1 cellular context compared by ENCODE assay signal in genomic region chr5:6176294-6176693, GRCh38.
TF ChIP-seq lines count a peak whose summit lies in the region.

No MANE protein-coding gene starts in this region.

TF ChIP-seq in WTC11, 78 proteins besides CTCF, POLR2A, EP300 and RAD21 (continued from another document):
- no peak for TF ChIP-seq E2F4 (CRISPR knock-in tag; IDR thresholded peaks at IDR 0.05; ENCODE audit: borderline replicate concordance, low read depth)
- TF ChIP-seq ZNF232 (CRISPR knock-in tag; IDR thresholded peaks at IDR 0.05): no peak
- TF ChIP-seq, protein P1, sequence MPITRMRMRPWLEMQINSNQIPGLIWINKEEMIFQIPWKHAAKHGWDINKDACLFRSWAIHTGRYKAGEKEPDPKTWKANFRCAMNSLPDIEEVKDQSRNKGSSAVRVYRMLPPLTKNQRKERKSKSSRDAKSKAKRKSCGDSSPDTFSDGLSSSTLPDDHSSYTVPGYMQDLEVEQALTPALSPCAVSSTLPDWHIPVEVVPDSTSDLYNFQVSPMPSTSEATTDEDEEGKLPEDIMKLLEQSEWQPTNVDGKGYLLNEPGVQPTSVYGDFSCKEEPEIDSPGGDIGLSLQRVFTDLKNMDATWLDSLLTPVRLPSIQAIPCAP (CRISPR knock-in tag; IDR thresholded peaks at IDR 0.05): no peak
- TF ChIP-seq, protein P2, sequence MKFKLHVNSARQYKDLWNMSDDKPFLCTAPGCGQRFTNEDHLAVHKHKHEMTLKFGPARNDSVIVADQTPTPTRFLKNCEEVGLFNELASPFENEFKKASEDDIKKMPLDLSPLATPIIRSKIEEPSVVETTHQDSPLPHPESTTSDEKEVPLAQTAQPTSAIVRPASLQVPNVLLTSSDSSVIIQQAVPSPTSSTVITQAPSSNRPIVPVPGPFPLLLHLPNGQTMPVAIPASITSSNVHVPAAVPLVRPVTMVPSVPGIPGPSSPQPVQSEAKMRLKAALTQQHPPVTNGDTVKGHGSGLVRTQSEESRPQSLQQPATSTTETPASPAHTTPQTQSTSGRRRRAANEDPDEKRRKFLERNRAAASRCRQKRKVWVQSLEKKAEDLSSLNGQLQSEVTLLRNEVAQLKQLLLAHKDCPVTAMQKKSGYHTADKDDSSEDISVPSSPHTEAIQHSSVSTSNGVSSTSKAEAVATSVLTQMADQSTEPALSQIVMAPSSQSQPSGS (CRISPR knock-in tag; IDR thresholded peaks at IDR 0.05; ENCODE audit: borderline replicate concordance, low read depth): no peak
- no peak for TF ChIP-seq USF1 (CRISPR knock-in tag; IDR thresholded peaks at IDR 0.05)
